Comparison of ENCODE assay signal across 25 cellular contexts in genomic region chr5:161098516-161098915, GRCh38.
"Had no signal": no experiment of that assay in that cellular context is flagged by ENCODE, and none has a peak within 500 bp of the region (broad histone marks: within the 10 kb centered on the region; RNA-seq: fewer than 3 reads in every experiment).

No MANE protein-coding gene starts in this region.

- H3K4me1 ChIP-seq: colonic mucosa, esophagus muscularis mucosa, gastrocnemius medialis, heart right ventricle, left lung, lower lobe of right lung had no signal

- H3K27ac ChIP-seq: colonic mucosa, esophagus muscularis mucosa, gastrocnemius medialis, heart right ventricle, hepatocyte, left lung, lower lobe of right lung had no signal

- H2AFZ ChIP-seq: hepatocyte had no signal

- DNase-seq: cerebellar nuclear complex; colonic mucosa; cortex of kidney; effector CD8-positive, alpha-beta T cell; effector memory CD8-positive, alpha-beta T cell; endodermal cell; foreskin melanocyte; gastrocnemius medialis; glutamatergic neuron; head of caudate nucleus; heart right ventricle; hypothalamus; immature natural killer cell; islet precursor cell; kidney; kidney glomerular epithelial cell; left colon; left lung; left ventricle myocardium superior; lower lobe of right lung; mesenchymal stem cell; naive thymus-derived CD4-positive, alpha-beta T cell had no signal

- H3K79me2 ChIP-seq: hepatocyte had no signal

- FAIRE-seq: endometrium, kidney had no signal

- H3K36me3 ChIP-seq: colonic mucosa, esophagus muscularis mucosa, gastrocnemius medialis, heart right ventricle, left lung, lower lobe of right lung had no signal

- H3K9me3 ChIP-seq: colonic mucosa, esophagus muscularis mucosa, gastrocnemius medialis, lower lobe of right lung had no signal

- H3K4me3 ChIP-seq: colonic mucosa, esophagus muscularis mucosa, gastrocnemius medialis, heart right ventricle, hepatocyte, left lung, lower lobe of right lung had no signal

- H3K4me2 ChIP-seq: hepatocyte had no signal

- H3K27me3 ChIP-seq: colonic mucosa, esophagus muscularis mucosa, gastrocnemius medialis, hepatocyte, left lung had no signal

- ATAC-seq: effector memory CD8-positive, alpha-beta T cell; gastrocnemius medialis; heart right ventricle; left colon; left lung; left ventricle myocardium superior; lower lobe of right lung; naive thymus-derived CD4-positive, alpha-beta T cell had no signal
